Comparison of ENCODE assay signal across 8 cellular contexts in the genomic region with DNA sequence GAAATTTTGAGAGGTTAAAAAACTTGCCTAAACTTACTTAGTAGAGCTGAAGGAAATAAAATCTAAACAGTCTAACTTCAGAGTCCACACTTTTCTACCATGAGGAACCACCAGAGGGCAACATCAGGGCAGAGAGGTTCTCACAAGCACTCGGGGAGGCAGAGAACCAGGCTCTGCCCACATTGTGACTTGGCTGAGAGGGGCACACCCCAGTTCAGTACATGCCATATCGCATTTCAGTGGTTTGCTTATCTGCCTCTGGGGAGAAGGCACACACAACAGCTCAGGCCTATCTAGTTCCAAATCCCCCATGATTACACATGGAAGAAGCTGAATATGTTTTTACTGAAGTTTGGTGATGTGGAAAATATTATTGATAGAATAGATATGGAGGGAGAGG. TPM values are rescaled to one million over a fixed set of nuclear protein-coding genes. Genes with fewer than 3 reads are reported as not detected.
DNase-seq lines count a peak whose midpoint lies in the region; ATAC-seq, FAIRE-seq and TF ChIP-seq lines count a peak whose summit lies in the region.
"Had no signal": no experiment of that assay in that cellular context is flagged by ENCODE, and none has a peak within 500 bp of the region (broad histone marks: within the 10 kb centered on the region; RNA-seq: fewer than 3 reads in every experiment).

No MANE protein-coding gene starts in this region.

- DNase-seq in GM10248 (ENCODE audit: extremely low spot score) = peak; percentile 38
- DNase-seq in HTR-8/SVneo (ENCODE audit: insufficient read length, low spot score) = peak; percentile 8
- DNase-seq in SKM-1 treated with dmso at 0.1 percent for 144 hours (lab: John Stamatoyannopoulos, UW; ENCODE audit: unreplicated experiment) = peak; percentile 21
- DNase-seq in fibroblast of the aortic adventitia (ENCODE audit: low read depth) = peak; percentile 79
- DNase-seq in progenitor cell of endocrine pancreas (ENCODE audit: low spot score, unreplicated experiment) = peak; percentile 21
- DNase-seq in omental fat pad (ENCODE audit: low spot score) = no peak

- no peak for FAIRE-seq in HTR-8/SVneo (lab: Jason Lieb, UNC)

- H3K36me3 Mint-ChIP-seq in progenitor cell of endocrine pancreas (ENCODE audit: insufficient read depth) = no peaks in the 10 kb centered on the region
- H3K36me3 Mint-ChIP-seq: activated naive CD4-positive, alpha-beta T cell treated with anti-CD3 and anti-CD28 coated beads, Interleukin-2, amount 50 U/mL, for 24 hours had no signal

- no peak overlapping the region for H3K4me3 ChIP-seq in fibroblast of the aortic adventitia (ENCODE audit: low read depth, low read length)

- H3K27me3 Mint-ChIP-seq in progenitor cell of endocrine pancreas = peaks cover 7% of the 10 kb centered on the region

- POLR2A ChIA-PET in GM10248 (lab: Yijun Ruan, JAX) = no interaction called here

- peak; percentile 52 for TF ChIP-seq CTCF in GM10248 (IDR thresholded peaks at IDR 0.05; ENCODE audit: control extremely low read depth, extremely low read depth, low read depth, missing control alignments)
- TF ChIP-seq CTCF in fibroblast of the aortic adventitia (IDR thresholded peaks at IDR 0.05; ENCODE audit: insufficient read depth, low read length) = peak; percentile 70
- peak; percentile 71 for TF ChIP-seq CTCF in progenitor cell of endocrine pancreas (IDR thresholded peaks at IDR 0.05; ENCODE audit: unreplicated experiment)
- TF ChIP-seq CTCF in omental fat pad (IDR thresholded peaks at IDR 0.05) = no peak

- no peak overlapping the region for H3K4me3 Mint-ChIP-seq in progenitor cell of endocrine pancreas (ENCODE audit: low read depth)
- H3K4me3 Mint-ChIP-seq: activated naive CD4-positive, alpha-beta T cell treated with anti-CD3 and anti-CD28 coated beads, Interleukin-2, amount 50 U/mL, for 24 hours had no signal

- H3K9me3 Mint-ChIP-seq in progenitor cell of endocrine pancreas (ENCODE audit: low read depth) = no peaks in the 10 kb centered on the region
- H3K9me3 Mint-ChIP-seq: activated naive CD4-positive, alpha-beta T cell treated with anti-CD3 and anti-CD28 coated beads, Interleukin-2, amount 50 U/mL, for 24 hours had no signal

- CTCF ChIA-PET in GM10248 (lab: Yijun Ruan, JAX) = interaction anchor here (0.6 to 3.6 kb wide), 4 partner anchors 9 to 29 kb away, joined by 3 to 19 read pairs (median 6); no protein-coding TSS in a partner anchor

- peak; percentile 92 for ATAC-seq in GM21390 (IDR thresholded peaks at IDR 0.05; ENCODE audit: unreplicated experiment)
- no peak for ATAC-seq in omental fat pad (ENCODE audit: low FRiP score)

- H3K4me1 Mint-ChIP-seq in progenitor cell of endocrine pancreas (ENCODE audit: low read depth) = no peaks in the 10 kb centered on the region
- H3K4me1 Mint-ChIP-seq: activated naive CD4-positive, alpha-beta T cell treated with anti-CD3 and anti-CD28 coated beads, Interleukin-2, amount 50 U/mL, for 24 hours had no signal

- H3K27ac Mint-ChIP-seq in progenitor cell of endocrine pancreas = no peak overlapping the region
- H3K27ac Mint-ChIP-seq: activated naive CD4-positive, alpha-beta T cell treated with anti-CD3 and anti-CD28 coated beads, Interleukin-2, amount 50 U/mL, for 24 hours had no signal

RNA-seq across cellular contexts. Expression of a gene that starts 49.2 kb away (rescaled TPM):
- not detected in 2 replicates for total RNA-seq in fibroblast of the aortic adventitia (ENCODE audit: low replicate concordance)
- total RNA-seq in progenitor cell of endocrine pancreas = 1.1 and 1.4 TPM in 2 replicates
- total RNA-seq in omental fat pad = under 1 TPM in 1 of 4 donors, not detected in 3; 0.95 TPM

Comparison
In these comparisons a context has a peak if more than half of its experiments do, and no peak if none do; other contexts are left out.
1. CTCF ChIP-seq: peak in GM10248 (single experiment), fibroblast of the aortic adventitia (single experiment) and progenitor cell of endocrine pancreas (single experiment); none in omental fat pad (0 of 3).